In genomic region chr2:61176755-61177726, GRCh38 we compare ENCODE assay signal across 8 cellular contexts. TPM values are rescaled to one million over a fixed set of nuclear protein-coding genes. Genes with fewer than 3 reads are reported as not detected.
DNase-seq lines count a peak whose midpoint lies in the region; ATAC-seq and TF ChIP-seq lines count a peak whose summit lies in the region.

No MANE protein-coding gene starts in this region.

- peak overlapping the region; percentile 89 to 96 (median 95) for H3K27ac Mint-ChIP-seq in CD14-positive monocyte
- H3K27ac Mint-ChIP-seq in activated CD4-positive, alpha-beta T cell treated with anti-CD3 and anti-CD28 coated beads, Interleukin-2, amount 10 ng/mL, durations not matched to agents 24 days and 14 days = peak overlapping the region; percentile 82

- intact Hi-C loops in CD14-positive monocyte (cut with micrococcal nuclease) = loop anchor here in 1 of 2 donors (5.0 kb wide), 1 partner anchor 110 kb away; the partner anchor contains the start of gene SANBR
- intact Hi-C loops in activated CD4-positive, alpha-beta T cell treated with anti-CD3 and anti-CD28 coated beads, Interleukin-2, amount 10 ng/mL, durations not matched to agents 24 days and 14 days (cut with micrococcal nuclease) = loop anchor here (1.0 to 5.0 kb wide), 7 partner anchors 32 to 587 kb away; partner anchors contain the start of genes PEX13, REL, SANBR and USP34

- TF ChIP-seq CTCF in CD14-positive monocyte (IDR thresholded peaks at IDR 0.05) (no peak), coronary artery (IDR thresholded peaks at IDR 0.05) (no peak)

- DNase-seq in CD14-positive monocyte (ENCODE audit: low spot score) = peak; percentile 90
- peak; percentile 76 to 96 for DNase-seq in NCI-H526 (lab: John Stamatoyannopoulos, UW)
- DNase-seq in activated CD4-positive, alpha-beta T cell treated with anti-CD3 and anti-CD28 coated beads, Interleukin-2, amount 10 ng/mL, durations not matched to agents 24 days and 14 days = peak; percentile 99
- DNase-seq in coronary artery (ENCODE audit: low spot score) = peak; percentile 96
- DNase-seq in left lobe of liver (ENCODE audit: low spot score) = peak; percentile 96
- DNase-seq in stimulated activated CD4-positive, alpha-beta T cell treated with anti-CD3 and anti-CD28 coated beads, Interleukin-2, amount 100 ng/mL, for 24 hours = peak; percentile 95 to 97

- no peaks in the 10 kb centered on the region for H3K9me3 Mint-ChIP-seq in CD14-positive monocyte
- no peaks in the 10 kb centered on the region for H3K9me3 Mint-ChIP-seq in activated CD4-positive, alpha-beta T cell treated with anti-CD3 and anti-CD28 coated beads, Interleukin-2, amount 10 ng/mL, durations not matched to agents 24 days and 14 days

- peaks cover 8 to 11% (median 10%) of the 10 kb centered on the region in 3 donors for H3K27me3 Mint-ChIP-seq in CD14-positive monocyte (ENCODE audit: low read depth in 3 of 3)
- peaks cover 9% of the 10 kb centered on the region for H3K27me3 Mint-ChIP-seq in activated CD4-positive, alpha-beta T cell treated with anti-CD3 and anti-CD28 coated beads, Interleukin-2, amount 10 ng/mL, durations not matched to agents 24 days and 14 days

- peak overlapping the region; percentile 95 for H3K4me3 ChIP-seq in coronary artery

- ATAC-seq in GM19351 (IDR thresholded peaks at IDR 0.05; ENCODE audit: unreplicated experiment) (peak; percentile 72), HG03469 (IDR thresholded peaks at IDR 0.05; ENCODE audit: unreplicated experiment) (peak; percentile 66), left lobe of liver (peak; percentile 91)

- H3K4me3 Mint-ChIP-seq in CD14-positive monocyte = peak overlapping the region; percentile 89 to 97
- H3K4me3 Mint-ChIP-seq in activated CD4-positive, alpha-beta T cell treated with anti-CD3 and anti-CD28 coated beads, Interleukin-2, amount 10 ng/mL, durations not matched to agents 24 days and 14 days = peak overlapping the region; percentile 90

- peaks cover 44% of the 10 kb centered on the region for H3K4me1 Mint-ChIP-seq in CD14-positive monocyte
- H3K4me1 Mint-ChIP-seq in activated CD4-positive, alpha-beta T cell treated with anti-CD3 and anti-CD28 coated beads, Interleukin-2, amount 10 ng/mL, durations not matched to agents 24 days and 14 days = peaks cover 50% of the 10 kb centered on the region

- H3K27ac ChIP-seq in coronary artery = peak overlapping the region; percentile 96 to 99

- H3K36me3 Mint-ChIP-seq in CD14-positive monocyte = peaks cover 24 to 29% of the 10 kb centered on the region in 2 donors
- peaks cover 34% of the 10 kb centered on the region for H3K36me3 Mint-ChIP-seq in activated CD4-positive, alpha-beta T cell treated with anti-CD3 and anti-CD28 coated beads, Interleukin-2, amount 10 ng/mL, durations not matched to agents 24 days and 14 days (ENCODE audit: low read depth)

RNA-seq across cellular contexts. Expression of gene C2orf74, which starts 15.1 kb away (rescaled TPM):
- polyA plus RNA-seq in CD14-positive monocyte = 10 to 100 TPM; 12.0 to 18.2 TPM
- 5.7 and 8.7 TPM in 2 replicates for total RNA-seq in activated CD4-positive, alpha-beta T cell treated with anti-CD3 and anti-CD28 coated beads, Interleukin-2, amount 10 ng/mL, durations not matched to agents 24 days and 14 days
- total RNA-seq in left lobe of liver = 13.5 TPM

Comparison
In these comparisons a context has a peak if more than half of its experiments do, and no peak if none do; other contexts are left out.
1. Peak in every context shown above with its lines: DNase-seq, ATAC-seq, H3K4me3 ChIP-seq and H3K27ac ChIP-seq.